12 cellular contexts compared by ENCODE assay signal in genomic region chr5:43606351-43606750, GRCh38.
"Had no signal": no experiment of that assay in that cellular context is flagged by ENCODE, and none has a peak within 500 bp of the region (broad histone marks: within the 10 kb centered on the region; RNA-seq: fewer than 3 reads in every experiment).

No MANE protein-coding gene starts in this region.

- H3K27ac Mint-ChIP-seq: activated naive CD8-positive, alpha-beta T cell treated with anti-CD3 and anti-CD28 coated beads, Interleukin-2, amount 10 ng/mL, durations not matched to agents 7 days and 5 days; stimulated activated naive CD8-positive, alpha-beta T cell treated with anti-CD3 and anti-CD28 coated beads, Interleukin-15, Interleukin-2, amounts not matched to agents 100 ng/mL and 50 ng/mL, for 24 hours; T-helper 2 cell treated with Interferon-gamma antibody and Interleukin-4, amounts not matched to agents 5 μg/mL and 100 μg/mL, for 36 hours; WTC11 had no signal

- H3K4me3 Mint-ChIP-seq: activated CD4-positive, alpha-beta T cell treated with anti-CD3 and anti-CD28 coated beads for 36 hours; activated naive CD8-positive, alpha-beta T cell treated with anti-CD3 and anti-CD28 coated beads, Interleukin-2, amount 10 ng/mL, durations not matched to agents 7 days and 5 days; stimulated activated naive CD8-positive, alpha-beta T cell treated with anti-CD3 and anti-CD28 coated beads, Interleukin-15, Interleukin-2, amounts not matched to agents 100 ng/mL and 50 ng/mL, for 24 hours; WTC11 had no signal

- H3K4me3 ChIP-seq: body of pancreas, coronary artery, lung, tibial nerve had no signal

- H3K9me3 Mint-ChIP-seq: stimulated activated naive CD8-positive, alpha-beta T cell treated with anti-CD3 and anti-CD28 coated beads, Interleukin-15, Interleukin-2, amounts not matched to agents 100 ng/mL and 50 ng/mL, for 24 hours had no signal

- DNase-seq: activated CD4-positive, alpha-beta T cell treated with anti-CD3 and anti-CD28 coated beads for 36 hours; activated CD4-positive, alpha-beta T cell treated with anti-CD3 and anti-CD28 coated beads, Interleukin-2, amount 50 U/mL, for 48 hours; activated gamma-delta T cell treated with Interleukin-2 at 50 U/mL for 16 hours; activated naive CD8-positive, alpha-beta T cell treated with anti-CD3 and anti-CD28 coated beads, Interleukin-2, amount 10 ng/mL, durations not matched to agents 7 days and 5 days; body of pancreas; central memory CD4-positive, alpha-beta T cell had no signal

- H3K27me3 ChIP-seq: body of pancreas, tibial nerve had no signal

- H3K9me3 ChIP-seq: body of pancreas, tibial nerve had no signal

- H3K27ac ChIP-seq: body of pancreas, coronary artery, tibial nerve had no signal

- H3K27me3 Mint-ChIP-seq: activated CD4-positive, alpha-beta T cell treated with anti-CD3 and anti-CD28 coated beads for 36 hours; activated naive CD8-positive, alpha-beta T cell treated with anti-CD3 and anti-CD28 coated beads, Interleukin-2, amount 10 ng/mL, durations not matched to agents 7 days and 5 days; stimulated activated naive CD8-positive, alpha-beta T cell treated with anti-CD3 and anti-CD28 coated beads, Interleukin-15, Interleukin-2, amounts not matched to agents 100 ng/mL and 50 ng/mL, for 24 hours had no signal
